ENCODE assay signal across 11 cellular contexts in genomic region chr2:173555833-173556232, GRCh38.
DNase-seq lines count a peak whose midpoint lies in the region; ATAC-seq, FAIRE-seq and TF ChIP-seq lines count a peak whose summit lies in the region.
"Had no signal": no experiment of that assay in that cellular context is flagged by ENCODE, and none has a peak within 500 bp of the region (broad histone marks: within the 10 kb centered on the region; RNA-seq: fewer than 3 reads in every experiment).

No MANE protein-coding gene starts in this region.

- H3K27me3 ChIP-seq in K562 (ENCODE audit: control insufficient read depth in 2 of 2, insufficient read depth in 2 of 2, low read length in 2 of 2) (peaks cover 6% of the 10 kb centered on the region in 2 experiments; a peak in 4 of 5 replicates), BE2C (peaks cover 15% of the 10 kb centered on the region)
- H3K27me3 ChIP-seq: neural progenitor cell had no signal

- no peaks in the 10 kb centered on the region for H3K9me1 ChIP-seq in K562 (ENCODE audit: control insufficient read depth, insufficient read depth, low read length)

- POLR2A ChIA-PET in K562 (lab: Yijun Ruan, JAX): interaction anchor here (1.8 kb wide), 1 partner anchor 12 kb away, joined by 4 read pairs; no protein-coding TSS in a partner anchor

- TF ChIP-seq EP300 in K562 (IDR thresholded peaks at IDR 0.05; ENCODE audit: low read length): no peak

- no peak overlapping the region for H3K27ac ChIP-seq in K562 (ENCODE audit: extremely low read depth, low read depth, low read length)
- H3K27ac ChIP-seq: neural progenitor cell had no signal

- CTCF ChIA-PET in K562 (lab: Yijun Ruan, JAX; ENCODE audit: low intra/inter-chr PET ratio): no interaction called here

- H3K9me3 ChIP-seq in K562 (replicated peaks; ENCODE audit: control insufficient read depth, insufficient read depth, low read depth, low read length): no peaks in the 10 kb centered on the region; the same call in 1 of the 2 replicates
- no peaks in the 10 kb centered on the region for H3K9me3 ChIP-seq in BE2C

- no peaks in the 10 kb centered on the region for H4K20me1 ChIP-seq in K562 (replicated peaks; ENCODE audit: control insufficient read depth, insufficient read depth, low read length)

- H3K4me2 ChIP-seq in K562 (ENCODE audit: insufficient read depth, low read length): no peak overlapping the region
- H3K4me2 ChIP-seq: neural progenitor cell had no signal

- no peak for TF ChIP-seq POLR2A in K562 (conservative IDR thresholded peaks at IDR 0.05)

- DNase-seq in NCI-H1436 (lab: John Stamatoyannopoulos, UW): peak; percentile 43
- no peak for DNase-seq in NCI-H1436 treated with DMSO at 0.1 percent for 48 hours (lab: John Stamatoyannopoulos, UW)
- peak; percentile 18 for DNase-seq in NCI-H2107 (lab: John Stamatoyannopoulos, UW)
- DNase-seq in K562 (ENCODE audit: extremely low read depth in 1 of 4, low spot score in 3 of 4): no peak
- DNase-seq in pons (ENCODE audit: low spot score): peak; percentile 4
- no peak for DNase-seq in LoVo (ENCODE audit: low spot score)
- DNase-seq in BE2C: no peak
- DNase-seq: left ventricle myocardium superior, T-helper 9 cell had no signal

- ATAC-seq in K562: no peak
- ATAC-seq in GM21723 (IDR thresholded peaks at IDR 0.05; ENCODE audit: unreplicated experiment): no peak
- ATAC-seq: left ventricle myocardium superior had no signal

- no peak overlapping the region for H2AFZ ChIP-seq in K562 (ENCODE audit: low read depth, low read length)
- H2AFZ ChIP-seq: neural progenitor cell had no signal

- H3K9ac ChIP-seq in K562 (ENCODE audit: insufficient read depth in 1 of 2, low read depth in 2 of 2, low read length in 2 of 2): no peak overlapping the region
- H3K9ac ChIP-seq: neural progenitor cell had no signal

- in situ Hi-C loops in K562 (cut with MboI): no loop called here

- 0% methylated on average over 1 of the region's 1 CpG for WGBS in K562 (ENCODE audit: insufficient coverage, low coverage, missing lambda C conversion rate)

- no TSS peak for BruUV-seq in K562 (replicated peaks; lab: Mats Ljungman, UMichigan)

- no peaks in the 10 kb centered on the region for H3K36me3 ChIP-seq in K562 (ENCODE audit: control insufficient read depth, insufficient read depth, low read length)
- H3K36me3 ChIP-seq in BE2C: no peaks in the 10 kb centered on the region
- H3K36me3 ChIP-seq: neural progenitor cell had no signal

- FAIRE-seq in K562 (lab: Jason Lieb, UNC): no peak

- no peak for TF ChIP-seq RAD21 in K562 (CRISPR knock-in tag; conservative IDR thresholded peaks at IDR 0.05 in 1 of 2, IDR thresholded peaks at IDR 0.05 in 1 of 2)

- H3K4me3 ChIP-seq in K562: no peak overlapping the region
- no peak overlapping the region for H3K4me3 ChIP-seq in BE2C (ENCODE audit: low read depth, low read length)
- H3K4me3 ChIP-seq: neural progenitor cell had no signal

- H3K4me1 ChIP-seq in K562 (replicated peaks in 1 of 2; ENCODE audit: control insufficient read depth in 2 of 2, insufficient read depth in 2 of 2, low read length in 2 of 2): no peaks in the 10 kb centered on the region
- H3K4me1 ChIP-seq in BE2C: no peaks in the 10 kb centered on the region

- H3K79me2 ChIP-seq in K562 (ENCODE audit: control insufficient read depth, insufficient read depth, low read length): no peaks in the 10 kb centered on the region

- TF ChIP-seq CTCF in K562 (IDR thresholded peaks at IDR 0.05 in 2 of 3, conservative IDR thresholded peaks at IDR 0.05 in 1 of 3; ENCODE audit: insufficient read depth in 2 of 3, low read depth in 1 of 3, low read length in 3 of 3): no peak
- no peak for TF ChIP-seq CTCF in BE2C (IDR thresholded peaks at IDR 0.05; ENCODE audit: low read depth, low read length)

- intact Hi-C loops in K562 (cut with micrococcal nuclease): no loop called here

TF ChIP-seq in K562, 482 proteins besides CTCF, POLR2A, EP300 and RAD21:
- TF ChIP-seq GATAD2B (IDR thresholded peaks at IDR 0.05; ENCODE audit: borderline replicate concordance) (no peak), SMAD2 (IDR thresholded peaks at IDR 0.05; ENCODE audit: low read depth, low read length) (no peak), ZBTB17 (CRISPR knock-in tag; IDR thresholded peaks at IDR 0.05) (no peak), NFIC (IDR thresholded peaks at IDR 0.05) (peak; percentile 68), ATF2 (CRISPR knock-in tag; IDR thresholded peaks at IDR 0.05) (no peak), SMARCE1 (IDR thresholded peaks at IDR 0.05) (no peak), ARID2 (IDR thresholded peaks at IDR 0.05) (no peak), COPS2 (conservative IDR thresholded peaks at IDR 0.05) (no peak)

Comparison
In these comparisons a context has a peak if more than half of its experiments do, and no peak if none do; other contexts are left out.
1. DNase-seq: peak in NCI-H1436 (single experiment), NCI-H2107 (single experiment) and pons (single experiment); none in NCI-H1436 treated with DMSO at 0.1 percent for 48 hours (single experiment), K562 (0 of 4), LoVo (single experiment) and BE2C (single experiment).